In the genomic region with DNA sequence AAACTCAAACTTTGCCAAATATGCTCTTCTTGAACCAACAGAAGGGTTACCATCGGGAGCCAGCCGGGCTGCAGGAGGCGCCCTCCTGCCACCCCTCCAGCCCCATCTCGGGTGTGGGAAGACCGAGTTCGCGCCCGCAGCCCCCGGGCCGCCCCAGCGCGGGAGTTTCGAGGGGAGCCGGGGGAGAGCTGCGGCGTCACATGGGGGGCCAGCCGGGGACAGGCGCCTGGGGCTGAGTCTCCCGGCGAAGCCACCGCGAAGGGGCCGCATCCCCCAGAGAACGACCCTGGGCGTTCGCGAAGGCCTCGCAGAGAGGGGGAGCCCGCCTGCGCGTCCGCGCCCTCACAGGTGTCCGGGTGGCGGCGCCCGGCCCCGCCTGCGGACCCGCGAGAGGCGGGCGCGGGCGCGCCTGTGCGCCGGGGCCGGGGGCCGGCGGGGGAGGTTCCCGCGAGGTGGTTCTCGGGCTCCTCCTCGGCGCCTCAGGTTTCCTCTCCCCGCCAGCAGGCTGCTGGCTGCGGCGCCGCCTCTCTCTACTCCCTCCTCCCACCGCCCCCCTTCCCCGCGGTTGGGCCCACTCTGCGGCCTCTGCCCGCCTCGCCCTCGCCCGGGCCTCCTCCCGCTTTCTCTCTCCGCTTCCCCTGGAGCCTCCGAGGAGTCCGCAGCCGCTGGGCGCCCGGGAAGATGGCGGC, we compare ENCODE assay signal across 8 cellular contexts. TPM values are rescaled to one million over a fixed set of nuclear protein-coding genes. Genes with fewer than 3 reads are reported as not detected.
DNase-seq lines count a peak whose midpoint lies in the region; ATAC-seq and TF ChIP-seq lines count a peak whose summit lies in the region.

A gene with protein sequence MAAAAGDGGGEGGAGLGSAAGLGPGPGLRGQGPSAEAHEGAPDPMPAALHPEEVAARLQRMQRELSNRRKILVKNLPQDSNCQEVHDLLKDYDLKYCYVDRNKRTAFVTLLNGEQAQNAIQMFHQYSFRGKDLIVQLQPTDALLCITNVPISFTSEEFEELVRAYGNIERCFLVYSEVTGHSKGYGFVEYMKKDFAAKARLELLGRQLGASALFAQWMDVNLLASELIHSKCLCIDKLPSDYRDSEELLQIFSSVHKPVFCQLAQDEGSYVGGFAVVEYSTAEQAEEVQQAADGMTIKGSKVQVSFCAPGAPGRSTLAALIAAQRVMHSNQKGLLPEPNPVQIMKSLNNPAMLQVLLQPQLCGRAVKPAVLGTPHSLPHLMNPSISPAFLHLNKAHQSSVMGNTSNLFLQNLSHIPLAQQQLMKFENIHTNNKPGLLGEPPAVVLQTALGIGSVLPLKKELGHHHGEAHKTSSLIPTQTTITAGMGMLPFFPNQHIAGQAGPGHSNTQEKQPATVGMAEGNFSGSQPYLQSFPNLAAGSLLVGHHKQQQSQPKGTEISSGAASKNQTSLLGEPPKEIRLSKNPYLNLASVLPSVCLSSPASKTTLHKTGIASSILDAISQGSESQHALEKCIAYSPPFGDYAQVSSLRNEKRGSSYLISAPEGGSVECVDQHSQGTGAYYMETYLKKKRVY (plus strand): TSS at position 584 of the 689 bp plus-strand sequence. CDS start 98 bp downstream, at position 682.

- DNase-seq in GM10248 (ENCODE audit: extremely low spot score), result peak; percentile 54
- peak; percentile 21 for DNase-seq in NCI-H748 treated with DMSO at 0.1 percent for 48 hours (lab: John Stamatoyannopoulos, UW)
- peak; percentile 60 for DNase-seq in activated CD8-positive, alpha-beta memory T cell treated with anti-CD3 and anti-CD28 coated beads, Interleukin-2, amount 50 U/mL, for 4 hours
- DNase-seq in stimulated activated CD8-positive, alpha-beta memory T cell treated with anti-CD3 and anti-CD28 coated beads, Interleukin-2, amount 100 ng/mL, for 48 hours (ENCODE audit: low read depth in 2 of 2), result peak; percentile 32 to 37

- ATAC-seq in HG03103 (IDR thresholded peaks at IDR 0.05; ENCODE audit: low read depth, unreplicated experiment) (peak; percentile 61), HG02938 (IDR thresholded peaks at IDR 0.05; ENCODE audit: unreplicated experiment) (no peak)

- CTCF ChIA-PET in GM10248 (lab: Yijun Ruan, JAX), result no interaction called here

- H3K9me3 ChIP-seq in mesodermal cell (ENCODE audit: control insufficient read depth, low read length), result no peaks in the 10 kb centered on the region

- no peaks in the 10 kb centered on the region for H3K4me1 ChIP-seq in mesodermal cell (ENCODE audit: control insufficient read depth, insufficient read depth, low read length, poor library complexity, severe bottlenecking)

- no peaks in the 10 kb centered on the region for H3K36me3 ChIP-seq in mesodermal cell (ENCODE audit: control insufficient read depth, insufficient read depth, low read length)

- H3K27ac ChIP-seq in mesodermal cell (ENCODE audit: low read depth, low read length, severe bottlenecking), result no peak within 1 kb of the TSS

- POLR2A ChIA-PET in GM10248 (lab: Yijun Ruan, JAX), result no interaction called here

- peak within 1 kb of the TSS; percentile 78 for H3K4me3 ChIP-seq in mesodermal cell (ENCODE audit: extremely low read depth, insufficient read depth, low read length, poor library complexity, severe bottlenecking)

- in situ Hi-C loops in endometrial microvascular endothelial cells (cut with HindIII; ENCODE audit: inconsistent ontology term, low pct_unique_long_range_greater_than_20kb, low sequenced_read_pairs), result no loop called here

- TF ChIP-seq CTCF in GM10248 (IDR thresholded peaks at IDR 0.05; ENCODE audit: control extremely low read depth, extremely low read depth, low read depth, missing control alignments), result peak; percentile 24

- 0% methylated on average over 48 to 53 of the region's 76 CpGs for WGBS in mesodermal cell (ENCODE audit: insufficient coverage in 2 of 2), 2 experiments

RNA-seq across cellular contexts. Expression of the gene that starts here (rescaled TPM):
- 13.2 TPM for total RNA-seq in endometrial microvascular endothelial cells (ENCODE audit: inconsistent ontology term)
- 12.6 TPM for polyA plus RNA-seq in mesodermal cell (2013, experiment 1 of 2)
- 13.1 TPM for polyA plus RNA-seq in mesodermal cell (2013, experiment 2 of 2)
